ENCODE assay signal across 21 cellular contexts in the genomic region with DNA sequence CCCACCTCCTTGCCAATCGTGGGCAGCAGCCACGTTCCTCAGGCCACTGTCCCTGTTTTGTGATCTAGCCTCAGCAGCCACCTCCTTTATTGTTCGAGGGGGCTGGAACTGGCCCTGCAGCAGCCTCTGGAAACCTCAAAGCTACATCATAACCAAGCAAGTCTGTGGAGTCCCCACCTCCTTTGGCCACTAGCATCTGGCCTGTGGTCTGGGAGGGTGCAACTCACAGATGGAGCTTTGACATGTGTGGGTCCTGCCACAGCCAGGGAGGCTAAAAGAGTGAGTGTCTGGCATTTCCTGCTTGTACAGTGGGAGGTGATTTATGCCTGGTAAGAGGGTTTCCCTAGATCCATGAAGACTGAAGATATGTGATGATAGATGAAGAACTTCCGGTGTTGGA. TPM values are rescaled to one million over a fixed set of nuclear protein-coding genes. Genes with fewer than 3 reads are reported as not detected.
A peak's percentile ranks its signal among the peaks of the same experiment; 100 is the strongest.
DNase-seq lines count a peak whose midpoint lies in the region; FAIRE-seq and TF ChIP-seq lines count a peak whose summit lies in the region.
"Had no signal": no experiment of that assay in that cellular context is flagged by ENCODE, and none has a peak within 500 bp of the region (broad histone marks: within the 10 kb centered on the region; RNA-seq: fewer than 3 reads in every experiment).

No MANE protein-coding gene starts in this region.

- H3K27me3 Mint-ChIP-seq in activated CD4-positive, alpha-beta T cell treated with anti-CD3 and anti-CD28 coated beads, Interleukin-2, amount 10 ng/mL, durations not matched to agents 7 days and 5 days = peaks cover 17% of the 10 kb centered on the region

- POLR2A ChIA-PET in activated CD4-positive, alpha-beta T cell treated with anti-CD3 and anti-CD28 coated beads, Interleukin-2, amount 10 ng/mL, durations not matched to agents 7 days and 5 days (lab: Charles Lee) = no interaction called here

- peaks cover 2% of the 10 kb centered on the region for H3K36me3 Mint-ChIP-seq in activated CD4-positive, alpha-beta T cell treated with anti-CD3 and anti-CD28 coated beads, Interleukin-2, amount 10 ng/mL, durations not matched to agents 7 days and 5 days (ENCODE audit: low read depth)
- H3K36me3 Mint-ChIP-seq: CD4-positive, alpha-beta memory T cell had no signal

- H3K4me2 ChIP-seq in osteoblast (ENCODE audit: insufficient read depth, low read length) = peak overlapping the region; percentile 32

- peaks cover 5% of the 10 kb centered on the region for H3K9me3 Mint-ChIP-seq in activated CD4-positive, alpha-beta T cell treated with anti-CD3 and anti-CD28 coated beads, Interleukin-2, amount 10 ng/mL, durations not matched to agents 7 days and 5 days
- H3K9me3 Mint-ChIP-seq: effector memory CD8-positive, alpha-beta T cell had no signal

- no peaks in the 10 kb centered on the region for H3K36me3 ChIP-seq in osteoblast (ENCODE audit: insufficient read depth, low read length)
- H3K36me3 ChIP-seq: brain microvascular endothelial cell, stomach, vagina had no signal

- CTCF ChIA-PET in activated CD4-positive, alpha-beta T cell treated with anti-CD3 and anti-CD28 coated beads, Interleukin-2, amount 10 ng/mL, durations not matched to agents 7 days and 5 days (lab: Charles Lee) = interaction anchor here (0.9 to 1.0 kb wide), 2 partner anchors 24 to 25 kb away, joined by 3 read pairs; no protein-coding TSS in a partner anchor

- peaks cover 9% of the 10 kb centered on the region for H3K27me3 ChIP-seq in osteoblast (ENCODE audit: insufficient read depth, low read length)
- H3K27me3 ChIP-seq: brain microvascular endothelial cell, vagina had no signal

- no peaks in the 10 kb centered on the region for H4K20me1 ChIP-seq in osteoblast (ENCODE audit: insufficient read depth, low read length)

- peak; percentile 49 for DNase-seq in GM04503 (ENCODE audit: low read depth)
- DNase-seq in RCC 7860 (ENCODE audit: low spot score) = peak; percentile 35
- peak; percentile 10 for DNase-seq in fibroblast of peridontal ligament (ENCODE audit: extremely low read depth)
- peak; percentile 92 for DNase-seq in osteoblast (ENCODE audit: insufficient read length, low spot score, missing footprints)
- DNase-seq in activated CD4-positive, alpha-beta T cell treated with anti-CD3 and anti-CD28 coated beads, Interleukin-2, amount 10 ng/mL, durations not matched to agents 7 days and 5 days = no peak
- DNase-seq in NCI-H2227 (lab: John Stamatoyannopoulos, UW; ENCODE audit: unreplicated experiment) = no peak
- no peak for DNase-seq in NCI-H1436 (lab: John Stamatoyannopoulos, UW)
- DNase-seq: brain microvascular endothelial cell; CD4-positive, alpha-beta memory T cell; effector memory CD8-positive, alpha-beta T cell; Karpas-422; midbrain; NCI-H524; OCI-M1; stimulated activated CD4-positive, alpha-beta T cell treated with anti-CD3 and anti-CD28 coated beads, Interleukin-12 subunit alpha, Interleukin-12 subunit beta, amount 100 ng/mL, for 4 hours; stomach had no signal

- no peak overlapping the region for H3K4me3 Mint-ChIP-seq in activated CD4-positive, alpha-beta T cell treated with anti-CD3 and anti-CD28 coated beads, Interleukin-2, amount 10 ng/mL, durations not matched to agents 7 days and 5 days
- H3K4me3 Mint-ChIP-seq: effector memory CD8-positive, alpha-beta T cell had no signal

- no peak for FAIRE-seq in RCC 7860 (lab: Jason Lieb, UNC)
- FAIRE-seq: GM12891, islet of Langerhans had no signal

- H2AFZ ChIP-seq in osteoblast (ENCODE audit: low read length) = peak overlapping the region; percentile 73
- H2AFZ ChIP-seq: parathyroid adenoma had no signal

- no peaks in the 10 kb centered on the region for H3K79me2 ChIP-seq in osteoblast (ENCODE audit: insufficient read depth, low read length)
- H3K79me2 ChIP-seq: parathyroid adenoma had no signal

- H3K4me3 ChIP-seq in osteoblast (ENCODE audit: insufficient read depth, low read length) = no peak overlapping the region
- H3K4me3 ChIP-seq: stomach, vagina had no signal

- peaks cover 18% of the 10 kb centered on the region for H3K4me1 ChIP-seq in osteoblast (ENCODE audit: insufficient read depth, low read length)
- H3K4me1 ChIP-seq: parathyroid adenoma, vagina had no signal

- no peak for TF ChIP-seq CTCF in osteoblast (IDR thresholded peaks at IDR 0.05; ENCODE audit: extremely low read depth, low read depth, low read length)

- no peaks in the 10 kb centered on the region for H3K9me3 ChIP-seq in osteoblast (ENCODE audit: low read depth, low read length)
- H3K9me3 ChIP-seq: vagina had no signal

- no peak overlapping the region for H3K27ac ChIP-seq in osteoblast (ENCODE audit: low read depth, low read length)
- H3K27ac ChIP-seq: brain microvascular endothelial cell, HL-60, parathyroid adenoma, stomach, vagina had no signal

- H3K27ac Mint-ChIP-seq in activated CD4-positive, alpha-beta T cell treated with anti-CD3 and anti-CD28 coated beads, Interleukin-2, amount 10 ng/mL, durations not matched to agents 7 days and 5 days = no peak overlapping the region
- H3K27ac Mint-ChIP-seq: effector memory CD8-positive, alpha-beta T cell had no signal

- peaks cover 17% of the 10 kb centered on the region for H3K4me1 Mint-ChIP-seq in activated CD4-positive, alpha-beta T cell treated with anti-CD3 and anti-CD28 coated beads, Interleukin-2, amount 10 ng/mL, durations not matched to agents 7 days and 5 days

RNA-seq across cellular contexts. Expression of a gene that starts 32.3 kb away (rescaled TPM):
- total RNA-seq in osteoblast = 48.9 and 50.7 TPM in 2 replicates
- total RNA-seq in activated CD4-positive, alpha-beta T cell treated with anti-CD3 and anti-CD28 coated beads, Interleukin-2, amount 10 ng/mL, durations not matched to agents 7 days and 5 days = 10 to 100 TPM; 69.7 to 85.5 TPM

Comparison
In these comparisons a context has a peak if more than half of its experiments do, and no peak if none do; other contexts are left out.
1. DNase-seq: peak in GM04503 (single experiment), RCC 7860 (single experiment), fibroblast of peridontal ligament (single experiment) and osteoblast (single experiment); none in activated CD4-positive, alpha-beta T cell treated with anti-CD3 and anti-CD28 coated beads, Interleukin-2, amount 10 ng/mL, durations not matched to agents 7 days and 5 days (single experiment), NCI-H2227 (single experiment) and NCI-H1436 (single experiment).